2 cellular contexts compared by ENCODE assay signal in genomic region chr11:75094382-75094781, GRCh38. TPM values are rescaled to one million over a fixed set of nuclear protein-coding genes. Genes with fewer than 3 reads are reported as not detected.
"Had no signal": no experiment of that assay in that cellular context is flagged by ENCODE, and none has a peak within 500 bp of the region (broad histone marks: within the 10 kb centered on the region; RNA-seq: fewer than 3 reads in every experiment).

No MANE protein-coding gene starts in this region.

RNA-seq across cellular contexts. Expression of gene OR2AT4, which starts 2.3 kb away (rescaled TPM):
- total RNA-seq: G401, GM12878 had no signal

RNA-seq across cellular contexts. Expression of gene SLCO2B1, which starts 56.5 kb away (rescaled TPM):
- total RNA-seq: G401 had no signal
